In genomic region chr5:131814990-131815389, GRCh38 we compare ENCODE assay signal across 13 cellular contexts. TPM values are rescaled to one million over a fixed set of nuclear protein-coding genes. Genes with fewer than 3 reads are reported as not detected.
DNase-seq lines count a peak whose midpoint lies in the region; ATAC-seq and TF ChIP-seq lines count a peak whose summit lies in the region.
"Had no signal": no experiment of that assay in that cellular context is flagged by ENCODE, and none has a peak within 500 bp of the region (broad histone marks: within the 10 kb centered on the region; RNA-seq: fewer than 3 reads in every experiment).

No MANE protein-coding gene starts in this region.

- no peak overlapping the region for H4K8ac ChIP-seq in trophoblast cell (ENCODE audit: low read depth, low read length)

- no peaks in the 10 kb centered on the region for H3K9me2 ChIP-seq in Karpas-422 (replicated peaks; ENCODE audit: insufficient read depth, low read length)

- H3K9ac ChIP-seq in trophoblast cell (ENCODE audit: low read length) = no peak overlapping the region
- no peak overlapping the region for H3K9ac ChIP-seq in Karpas-422 (ENCODE audit: low read length)

- H3K9me3 ChIP-seq in trophoblast cell (ENCODE audit: insufficient read depth, low read depth, low read length) (no peaks in the 10 kb centered on the region), Karpas-422 (ENCODE audit: low read length) (no peaks in the 10 kb centered on the region), WERI-Rb-1 (ENCODE audit: severe bottlenecking) (no peaks in the 10 kb centered on the region)
- H3K9me3 ChIP-seq: psoas muscle had no signal

- H3K79me2 ChIP-seq in trophoblast cell (ENCODE audit: control insufficient read depth, insufficient read depth, low read length, poor library complexity) (no peaks in the 10 kb centered on the region), Karpas-422 (ENCODE audit: low read length) (no peaks in the 10 kb centered on the region)

- H2BK120ac ChIP-seq in trophoblast cell (ENCODE audit: insufficient read depth, low read length, poor library complexity) = no peak overlapping the region

- DNase-seq in H7 (peak; percentile 22), SK-MEL-5 (ENCODE audit: low read depth, low spot score) (peak; percentile 34), fibroblast of pulmonary artery (ENCODE audit: low read depth) (peak; percentile 92), trophoblast cell (peak; percentile 53 to 87), NCI-H345 (lab: John Stamatoyannopoulos, UW) (no peak), Karpas-422 (no peak), WERI-Rb-1 (no peak)
- DNase-seq: dorsolateral prefrontal cortex, H9, NCI-H1048, psoas muscle had no signal

- no peak overlapping the region for H4K12ac ChIP-seq in trophoblast cell (ENCODE audit: low read depth, low read length)

- H3K27me3 ChIP-seq in H7 (ENCODE audit: control insufficient read depth, insufficient read depth, low read length) = no peaks in the 10 kb centered on the region
- no peaks in the 10 kb centered on the region for H3K27me3 ChIP-seq in trophoblast cell (ENCODE audit: insufficient read depth, low read length)
- H3K27me3 ChIP-seq in Karpas-422 (ENCODE audit: low read length) = no peaks in the 10 kb centered on the region
- H3K27me3 ChIP-seq in WERI-Rb-1 (ENCODE audit: insufficient read depth, low read depth, severe bottlenecking) = no peaks in the 10 kb centered on the region
- H3K27me3 ChIP-seq: dorsolateral prefrontal cortex had no signal

- peaks cover 2% of the 10 kb centered on the region for H3K79me1 ChIP-seq in trophoblast cell (ENCODE audit: low read length)

- H4K91ac ChIP-seq in trophoblast cell (ENCODE audit: low read depth, low read length) = no peak overlapping the region

- H3K4ac ChIP-seq in trophoblast cell (ENCODE audit: low read depth, low read length) = no peak overlapping the region

- no peaks in the 10 kb centered on the region for H4K20me1 ChIP-seq in Karpas-422 (ENCODE audit: insufficient read depth, low read depth, low read length)

- in situ Hi-C loops in SK-MEL-5 (cut with HindIII; ENCODE audit: low pct_unique_long_range_greater_than_20kb, low sequenced_read_pairs) = no loop called here

- no peak overlapping the region for H3K4me3 ChIP-seq in H7 (ENCODE audit: insufficient read depth, low read depth, low read length)
- H3K4me3 ChIP-seq in fibroblast of pulmonary artery (replicated peaks; ENCODE audit: low read depth, low read length) = no peak overlapping the region
- H3K4me3 ChIP-seq in trophoblast cell (ENCODE audit: low read depth, low read length) = no peak overlapping the region
- no peak overlapping the region for H3K4me3 ChIP-seq in Karpas-422 (ENCODE audit: low read length)
- H3K4me3 ChIP-seq in WERI-Rb-1 (ENCODE audit: low read depth, low read length) = no peak overlapping the region
- H3K4me3 ChIP-seq: dorsolateral prefrontal cortex, psoas muscle had no signal

- WGBS in trophoblast cell (ENCODE audit: extremely low coverage, insufficient coverage, insufficient read length) = no CpG with 5 or more reads among the region's 2 CpGs

- no peaks in the 10 kb centered on the region for H3K36me3 ChIP-seq in H7 (replicated peaks; ENCODE audit: control insufficient read depth, insufficient read depth, low read length)
- H3K36me3 ChIP-seq in trophoblast cell (ENCODE audit: control insufficient read depth in 1 of 2, insufficient read depth in 2 of 2, low read length in 2 of 2) = no peaks in the 10 kb centered on the region
- no peaks in the 10 kb centered on the region for H3K36me3 ChIP-seq in Karpas-422 (ENCODE audit: insufficient read depth, low read length)
- H3K36me3 ChIP-seq in WERI-Rb-1 = no peaks in the 10 kb centered on the region

- no peak overlapping the region for H3K14ac ChIP-seq in trophoblast cell (ENCODE audit: low read length)

- H2BK5ac ChIP-seq in trophoblast cell (ENCODE audit: low read depth, low read length, poor library complexity) = no peak overlapping the region

- no peak overlapping the region for H2AFZ ChIP-seq in trophoblast cell (ENCODE audit: insufficient read depth, low read length, poor library complexity)
- H2AFZ ChIP-seq in Karpas-422 (ENCODE audit: low read length) = no peak overlapping the region

- TF ChIP-seq CTCF in fibroblast of pulmonary artery (IDR thresholded peaks at IDR 0.05; ENCODE audit: low read length, missing control alignments) (no peak), WERI-Rb-1 (IDR thresholded peaks at IDR 0.05; ENCODE audit: low read depth, low read length) (no peak)

- no peak overlapping the region for H2AK5ac ChIP-seq in trophoblast cell (ENCODE audit: low read length)

- H3K27ac ChIP-seq in trophoblast cell (ENCODE audit: low read depth, low read length) (no peak overlapping the region), Karpas-422 (ENCODE audit: low read length) (no peak overlapping the region), WERI-Rb-1 (no peak overlapping the region)
- H3K27ac ChIP-seq: dorsolateral prefrontal cortex, psoas muscle had no signal

- H3K4me2 ChIP-seq in trophoblast cell (ENCODE audit: low read length) (no peak overlapping the region), Karpas-422 (ENCODE audit: low read depth, low read length, poor library complexity, severe bottlenecking) (no peak overlapping the region)

- ATAC-seq in GM21825 (IDR thresholded peaks at IDR 0.05; ENCODE audit: unreplicated experiment) = no peak
- ATAC-seq: left lobe of liver, psoas muscle had no signal

- no peak overlapping the region for H3K23ac ChIP-seq in trophoblast cell (ENCODE audit: low read length)

- H3K4me1 ChIP-seq in trophoblast cell (ENCODE audit: control insufficient read depth in 1 of 2, insufficient read depth in 2 of 2, low read length in 2 of 2) (peaks cover 0 to 4% of the 10 kb centered on the region in 2 experiments), Karpas-422 (ENCODE audit: low read length) (peaks cover 11% of the 10 kb centered on the region)

- H3K18ac ChIP-seq in trophoblast cell (ENCODE audit: low read length) = no peak overlapping the region

- H2BK12ac ChIP-seq in trophoblast cell (ENCODE audit: low read length) = no peak overlapping the region

RNA-seq across cellular contexts. Expression of gene FNIP1, which starts 18.2 kb away (rescaled TPM):
- 17.6 and 21.5 TPM in 2 replicates for total RNA-seq in H7 (2014; rRNA removed; shearing (Covaris generic))
- total RNA-seq in SK-MEL-5 (2014; rRNA removed; shearing (Covaris generic)) = 36.2 and 39.4 TPM in 2 replicates
- 12.6 and 18.2 TPM in 2 replicates for polyA plus RNA-seq in SK-MEL-5 (2015; cell fraction: cytosol; rRNA removed)
- 50.5 and 53.3 TPM in 2 replicates for polyA plus RNA-seq in SK-MEL-5 (2015; cell fraction: nucleus; rRNA removed)
- polyA plus RNA-seq in trophoblast cell (2013) = 10.2 and 11.3 TPM in 2 replicates
- total RNA-seq in Karpas-422 (2014; rRNA removed; shearing (Covaris generic); ENCODE audit: low replicate concordance) = 38.1 and 56.2 TPM in 2 replicates

Comparison
In these comparisons a context has a peak if more than half of its experiments do, and no peak if none do; other contexts are left out.
1. DNase-seq: peak in H7 (single experiment), SK-MEL-5 (single experiment), fibroblast of pulmonary artery (single experiment) and trophoblast cell (2 of 2); none in NCI-H345 (single experiment), Karpas-422 (single experiment) and WERI-Rb-1 (single experiment).